Comparison of ENCODE assay signal across 1 cellular context in the genomic region with DNA sequence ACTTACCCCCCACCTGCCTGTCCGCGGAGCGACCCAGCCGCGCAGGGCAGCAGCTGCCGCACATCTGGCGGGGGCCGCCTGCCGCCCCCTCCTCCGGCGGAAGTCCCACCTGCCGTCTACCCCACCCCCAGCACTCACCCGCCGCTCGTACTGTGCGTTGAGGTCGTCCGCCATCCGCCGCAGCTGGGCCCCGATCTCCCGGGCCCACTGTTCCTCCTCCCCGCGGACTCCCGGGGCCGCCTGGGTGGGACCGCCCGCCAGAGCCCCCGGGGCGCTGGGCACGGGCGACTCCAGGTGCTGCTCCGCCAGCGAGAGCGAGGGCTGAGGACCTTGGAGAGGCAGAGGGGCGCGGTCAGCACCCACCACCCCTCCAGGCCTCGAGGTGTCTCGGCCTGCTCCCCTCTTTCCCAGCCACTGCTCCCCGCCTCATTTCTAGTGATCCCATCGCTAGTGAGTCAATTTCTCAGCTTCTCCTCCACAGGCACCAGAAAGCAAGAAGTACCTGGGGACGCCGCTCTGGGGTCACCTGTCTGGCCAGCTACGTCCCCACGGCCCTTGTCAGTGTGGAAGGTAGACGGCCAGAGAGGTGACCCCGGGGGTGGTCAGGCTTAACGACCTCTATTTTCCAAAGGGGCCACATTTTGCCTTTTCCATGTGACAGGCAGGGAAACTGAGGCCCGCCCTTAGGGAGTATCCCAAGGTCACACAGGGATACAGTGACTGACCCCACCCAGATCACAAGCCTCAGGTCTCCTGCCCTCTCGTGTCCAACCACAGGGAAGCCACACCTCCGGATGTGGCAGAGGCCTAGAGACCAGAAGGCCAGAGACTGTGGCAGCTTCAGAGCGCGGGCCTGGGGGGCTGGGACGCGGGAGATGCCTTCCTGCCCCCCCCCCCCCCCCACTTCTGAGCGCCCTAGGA.
A peak's percentile ranks its signal among the peaks of the same experiment; 100 is the strongest.
TF ChIP-seq lines count a peak whose summit lies in the region.

No MANE protein-coding gene starts in this region.

TF ChIP-seq in GM12878, 131 proteins besides CTCF, POLR2A, EP300 and RAD21 (continues in another document):
- TF ChIP-seq STAT3 (IDR thresholded peaks at IDR 0.05; ENCODE audit: low read depth, low read length) (no peak), SUPT20H (IDR thresholded peaks at IDR 0.05; ENCODE audit: borderline replicate concordance, control insufficient read depth, low read depth, low read length) (no peak), SIN3A (IDR thresholded peaks at IDR 0.05; ENCODE audit: low read depth, low read length) (no peak), CBX5 (IDR thresholded peaks at IDR 0.05; ENCODE audit: low read depth) (no peak), MTA2 (IDR thresholded peaks at IDR 0.05; ENCODE audit: low read depth) (peak; percentile 31; the same call in 1 of the 2 replicates), CBFB (IDR thresholded peaks at IDR 0.05; ENCODE audit: low read depth) (peak; percentile 79), EGR1 (IDR thresholded peaks at IDR 0.05; ENCODE audit: borderline replicate concordance in 1 of 2, low read depth in 2 of 2, low read length in 2 of 2) (no peak), JUNB (IDR thresholded peaks at IDR 0.05) (no peak), NFYA (IDR thresholded peaks at IDR 0.05; ENCODE audit: borderline replicate concordance, low read depth, low read length) (no peak), RUNX3 (IDR thresholded peaks at IDR 0.05; ENCODE audit: low read length) (peak; percentile 93), RFX5 (IDR thresholded peaks at IDR 0.05; ENCODE audit: low read depth, low read length) (no peak), MXI1 (IDR thresholded peaks at IDR 0.05; ENCODE audit: low read depth, low read length) (no peak; the same call in 1 of the 2 replicates), CEBPB (IDR thresholded peaks at IDR 0.05; ENCODE audit: borderline replicate concordance in 1 of 2, low read depth in 2 of 2, low read length in 2 of 2) (no peak), CHD1 (IDR thresholded peaks at IDR 0.05; ENCODE audit: low read depth, low read length) (peak; percentile 23; the same call in 1 of the 2 replicates), KLF5 (IDR thresholded peaks at IDR 0.05; ENCODE audit: partially characterized antibody) (no peak), YBX1 (IDR thresholded peaks at IDR 0.05) (no peak), NR2F1 (conservative IDR thresholded peaks at IDR 0.05) (peak; percentile 51; the same call in 1 of the 2 replicates), ATF7 (IDR thresholded peaks at IDR 0.05; ENCODE audit: low read depth) (0 out of 2 replicates have a peak, but pooled peaks have one; percentile 16), IKZF2 (IDR thresholded peaks at IDR 0.05) (peak; percentile 80 to 93; a peak in 3 of 4 replicates), NR2C2 (IDR thresholded peaks at IDR 0.05; ENCODE audit: borderline replicate concordance, control insufficient read depth, insufficient read length, low read depth) (no peak), MYC (IDR thresholded peaks at IDR 0.05; ENCODE audit: insufficient read depth, insufficient read length, insufficient replicate concordance, low read length, severe bottlenecking) (no peak), YY1 (IDR thresholded peaks at IDR 0.05; ENCODE audit: low read depth, low read length) (no peak), SPI1 (IDR thresholded peaks at IDR 0.05; ENCODE audit: borderline replicate concordance, insufficient read depth, low read depth, low read length) (no peak; the same call in 1 of the 2 replicates), SMARCA5 (IDR thresholded peaks at IDR 0.05) (peak; percentile 13; the same call in 1 of the 2 replicates), DPF2 (IDR thresholded peaks at IDR 0.05) (0 out of 2 replicates have a peak, but pooled peaks have one; percentile 63), ZNF217 (IDR thresholded peaks at IDR 0.05) (no peak), PAX5 (IDR thresholded peaks at IDR 0.05; ENCODE audit: borderline replicate concordance, low read depth, low read length) (peak; percentile 32; the same call in 1 of the 2 replicates), CHD2 (IDR thresholded peaks at IDR 0.05; ENCODE audit: borderline replicate concordance, low read depth, low read length) (0 out of 2 replicates have a peak, but pooled peaks have one; percentile 50), CREB1 (IDR thresholded peaks at IDR 0.05; ENCODE audit: low read depth) (no peak), JUND (IDR thresholded peaks at IDR 0.05; ENCODE audit: low read depth, low read length) (no peak), TBL1XR1 (IDR thresholded peaks at IDR 0.05; ENCODE audit: low read depth, low read length) (peak; percentile 14; the same call in 1 of the 2 replicates)
- TF ChIP-seq, protein P1, sequence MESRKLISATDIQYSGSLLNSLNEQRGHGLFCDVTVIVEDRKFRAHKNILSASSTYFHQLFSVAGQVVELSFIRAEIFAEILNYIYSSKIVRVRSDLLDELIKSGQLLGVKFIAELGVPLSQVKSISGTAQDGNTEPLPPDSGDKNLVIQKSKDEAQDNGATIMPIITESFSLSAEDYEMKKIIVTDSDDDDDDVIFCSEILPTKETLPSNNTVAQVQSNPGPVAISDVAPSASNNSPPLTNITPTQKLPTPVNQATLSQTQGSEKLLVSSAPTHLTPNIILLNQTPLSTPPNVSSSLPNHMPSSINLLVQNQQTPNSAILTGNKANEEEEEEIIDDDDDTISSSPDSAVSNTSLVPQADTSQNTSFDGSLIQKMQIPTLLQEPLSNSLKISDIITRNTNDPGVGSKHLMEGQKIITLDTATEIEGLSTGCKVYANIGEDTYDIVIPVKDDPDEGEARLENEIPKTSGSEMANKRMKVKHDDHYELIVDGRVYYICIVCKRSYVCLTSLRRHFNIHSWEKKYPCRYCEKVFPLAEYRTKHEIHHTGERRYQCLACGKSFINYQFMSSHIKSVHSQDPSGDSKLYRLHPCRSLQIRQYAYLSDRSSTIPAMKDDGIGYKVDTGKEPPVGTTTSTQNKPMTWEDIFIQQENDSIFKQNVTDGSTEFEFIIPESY (IDR thresholded peaks at IDR 0.05) = no peak
- TF ChIP-seq, protein P2, sequence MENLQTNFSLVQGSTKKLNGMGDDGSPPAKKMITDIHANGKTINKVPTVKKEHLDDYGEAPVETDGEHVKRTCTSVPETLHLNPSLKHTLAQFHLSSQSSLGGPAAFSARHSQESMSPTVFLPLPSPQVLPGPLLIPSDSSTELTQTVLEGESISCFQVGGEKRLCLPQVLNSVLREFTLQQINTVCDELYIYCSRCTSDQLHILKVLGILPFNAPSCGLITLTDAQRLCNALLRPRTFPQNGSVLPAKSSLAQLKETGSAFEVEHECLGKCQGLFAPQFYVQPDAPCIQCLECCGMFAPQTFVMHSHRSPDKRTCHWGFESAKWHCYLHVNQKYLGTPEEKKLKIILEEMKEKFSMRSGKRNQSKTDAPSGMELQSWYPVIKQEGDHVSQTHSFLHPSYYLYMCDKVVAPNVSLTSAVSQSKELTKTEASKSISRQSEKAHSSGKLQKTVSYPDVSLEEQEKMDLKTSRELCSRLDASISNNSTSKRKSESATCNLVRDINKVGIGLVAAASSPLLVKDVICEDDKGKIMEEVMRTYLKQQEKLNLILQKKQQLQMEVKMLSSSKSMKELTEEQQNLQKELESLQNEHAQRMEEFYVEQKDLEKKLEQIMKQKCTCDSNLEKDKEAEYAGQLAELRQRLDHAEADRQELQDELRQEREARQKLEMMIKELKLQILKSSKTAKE (IDR thresholded peaks at IDR 0.05; ENCODE audit: low read depth, poor library complexity, severe bottlenecking) = no peak
- TF ChIP-seq, protein P3, sequence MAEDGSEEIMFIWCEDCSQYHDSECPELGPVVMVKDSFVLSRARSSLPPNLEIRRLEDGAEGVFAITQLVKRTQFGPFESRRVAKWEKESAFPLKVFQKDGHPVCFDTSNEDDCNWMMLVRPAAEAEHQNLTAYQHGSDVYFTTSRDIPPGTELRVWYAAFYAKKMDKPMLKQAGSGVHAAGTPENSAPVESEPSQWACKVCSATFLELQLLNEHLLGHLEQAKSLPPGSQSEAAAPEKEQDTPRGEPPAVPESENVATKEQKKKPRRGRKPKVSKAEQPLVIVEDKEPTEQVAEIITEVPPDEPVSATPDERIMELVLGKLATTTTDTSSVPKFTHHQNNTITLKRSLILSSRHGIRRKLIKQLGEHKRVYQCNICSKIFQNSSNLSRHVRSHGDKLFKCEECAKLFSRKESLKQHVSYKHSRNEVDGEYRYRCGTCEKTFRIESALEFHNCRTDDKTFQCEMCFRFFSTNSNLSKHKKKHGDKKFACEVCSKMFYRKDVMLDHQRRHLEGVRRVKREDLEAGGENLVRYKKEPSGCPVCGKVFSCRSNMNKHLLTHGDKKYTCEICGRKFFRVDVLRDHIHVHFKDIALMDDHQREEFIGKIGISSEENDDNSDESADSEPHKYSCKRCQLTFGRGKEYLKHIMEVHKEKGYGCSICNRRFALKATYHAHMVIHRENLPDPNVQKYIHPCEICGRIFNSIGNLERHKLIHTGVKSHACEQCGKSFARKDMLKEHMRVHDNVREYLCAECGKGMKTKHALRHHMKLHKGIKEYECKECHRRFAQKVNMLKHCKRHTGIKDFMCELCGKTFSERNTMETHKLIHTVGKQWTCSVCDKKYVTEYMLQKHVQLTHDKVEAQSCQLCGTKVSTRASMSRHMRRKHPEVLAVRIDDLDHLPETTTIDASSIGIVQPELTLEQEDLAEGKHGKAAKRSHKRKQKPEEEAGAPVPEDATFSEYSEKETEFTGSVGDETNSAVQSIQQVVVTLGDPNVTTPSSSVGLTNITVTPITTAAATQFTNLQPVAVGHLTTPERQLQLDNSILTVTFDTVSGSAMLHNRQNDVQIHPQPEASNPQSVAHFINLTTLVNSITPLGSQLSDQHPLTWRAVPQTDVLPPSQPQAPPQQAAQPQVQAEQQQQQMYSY (CRISPR knock-in tag; IDR thresholded peaks at IDR 0.05) = 0 out of 2 replicates have a peak, but pooled peaks have one; percentile 20
- TF ChIP-seq, protein P4, sequence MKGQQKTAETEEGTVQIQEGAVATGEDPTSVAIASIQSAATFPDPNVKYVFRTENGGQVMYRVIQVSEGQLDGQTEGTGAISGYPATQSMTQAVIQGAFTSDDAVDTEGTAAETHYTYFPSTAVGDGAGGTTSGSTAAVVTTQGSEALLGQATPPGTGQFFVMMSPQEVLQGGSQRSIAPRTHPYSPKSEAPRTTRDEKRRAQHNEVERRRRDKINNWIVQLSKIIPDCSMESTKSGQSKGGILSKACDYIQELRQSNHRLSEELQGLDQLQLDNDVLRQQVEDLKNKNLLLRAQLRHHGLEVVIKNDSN (IDR thresholded peaks at IDR 0.05; ENCODE audit: borderline replicate concordance, extremely low read length, insufficient read depth, low read depth, low read length) = peak; percentile 34
- TF ChIP-seq, protein P5, sequence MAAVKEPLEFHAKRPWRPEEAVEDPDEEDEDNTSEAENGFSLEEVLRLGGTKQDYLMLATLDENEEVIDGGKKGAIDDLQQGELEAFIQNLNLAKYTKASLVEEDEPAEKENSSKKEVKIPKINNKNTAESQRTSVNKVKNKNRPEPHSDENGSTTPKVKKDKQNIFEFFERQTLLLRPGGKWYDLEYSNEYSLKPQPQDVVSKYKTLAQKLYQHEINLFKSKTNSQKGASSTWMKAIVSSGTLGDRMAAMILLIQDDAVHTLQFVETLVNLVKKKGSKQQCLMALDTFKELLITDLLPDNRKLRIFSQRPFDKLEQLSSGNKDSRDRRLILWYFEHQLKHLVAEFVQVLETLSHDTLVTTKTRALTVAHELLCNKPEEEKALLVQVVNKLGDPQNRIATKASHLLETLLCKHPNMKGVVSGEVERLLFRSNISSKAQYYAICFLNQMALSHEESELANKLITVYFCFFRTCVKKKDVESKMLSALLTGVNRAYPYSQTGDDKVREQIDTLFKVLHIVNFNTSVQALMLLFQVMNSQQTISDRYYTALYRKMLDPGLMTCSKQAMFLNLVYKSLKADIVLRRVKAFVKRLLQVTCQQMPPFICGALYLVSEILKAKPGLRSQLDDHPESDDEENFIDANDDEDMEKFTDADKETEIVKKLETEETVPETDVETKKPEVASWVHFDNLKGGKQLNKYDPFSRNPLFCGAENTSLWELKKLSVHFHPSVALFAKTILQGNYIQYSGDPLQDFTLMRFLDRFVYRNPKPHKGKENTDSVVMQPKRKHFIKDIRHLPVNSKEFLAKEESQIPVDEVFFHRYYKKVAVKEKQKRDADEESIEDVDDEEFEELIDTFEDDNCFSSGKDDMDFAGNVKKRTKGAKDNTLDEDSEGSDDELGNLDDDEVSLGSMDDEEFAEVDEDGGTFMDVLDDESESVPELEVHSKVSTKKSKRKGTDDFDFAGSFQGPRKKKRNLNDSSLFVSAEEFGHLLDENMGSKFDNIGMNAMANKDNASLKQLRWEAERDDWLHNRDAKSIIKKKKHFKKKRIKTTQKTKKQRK (IDR thresholded peaks at IDR 0.05; ENCODE audit: low read depth, low read length) = no peak
- TF ChIP-seq, protein P6, sequence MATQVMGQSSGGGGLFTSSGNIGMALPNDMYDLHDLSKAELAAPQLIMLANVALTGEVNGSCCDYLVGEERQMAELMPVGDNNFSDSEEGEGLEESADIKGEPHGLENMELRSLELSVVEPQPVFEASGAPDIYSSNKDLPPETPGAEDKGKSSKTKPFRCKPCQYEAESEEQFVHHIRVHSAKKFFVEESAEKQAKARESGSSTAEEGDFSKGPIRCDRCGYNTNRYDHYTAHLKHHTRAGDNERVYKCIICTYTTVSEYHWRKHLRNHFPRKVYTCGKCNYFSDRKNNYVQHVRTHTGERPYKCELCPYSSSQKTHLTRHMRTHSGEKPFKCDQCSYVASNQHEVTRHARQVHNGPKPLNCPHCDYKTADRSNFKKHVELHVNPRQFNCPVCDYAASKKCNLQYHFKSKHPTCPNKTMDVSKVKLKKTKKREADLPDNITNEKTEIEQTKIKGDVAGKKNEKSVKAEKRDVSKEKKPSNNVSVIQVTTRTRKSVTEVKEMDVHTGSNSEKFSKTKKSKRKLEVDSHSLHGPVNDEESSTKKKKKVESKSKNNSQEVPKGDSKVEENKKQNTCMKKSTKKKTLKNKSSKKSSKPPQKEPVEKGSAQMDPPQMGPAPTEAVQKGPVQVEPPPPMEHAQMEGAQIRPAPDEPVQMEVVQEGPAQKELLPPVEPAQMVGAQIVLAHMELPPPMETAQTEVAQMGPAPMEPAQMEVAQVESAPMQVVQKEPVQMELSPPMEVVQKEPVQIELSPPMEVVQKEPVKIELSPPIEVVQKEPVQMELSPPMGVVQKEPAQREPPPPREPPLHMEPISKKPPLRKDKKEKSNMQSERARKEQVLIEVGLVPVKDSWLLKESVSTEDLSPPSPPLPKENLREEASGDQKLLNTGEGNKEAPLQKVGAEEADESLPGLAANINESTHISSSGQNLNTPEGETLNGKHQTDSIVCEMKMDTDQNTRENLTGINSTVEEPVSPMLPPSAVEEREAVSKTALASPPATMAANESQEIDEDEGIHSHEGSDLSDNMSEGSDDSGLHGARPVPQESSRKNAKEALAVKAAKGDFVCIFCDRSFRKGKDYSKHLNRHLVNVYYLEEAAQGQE (IDR thresholded peaks at IDR 0.05; ENCODE audit: low read depth, low read length) = no peak
- TF ChIP-seq, protein P7, sequence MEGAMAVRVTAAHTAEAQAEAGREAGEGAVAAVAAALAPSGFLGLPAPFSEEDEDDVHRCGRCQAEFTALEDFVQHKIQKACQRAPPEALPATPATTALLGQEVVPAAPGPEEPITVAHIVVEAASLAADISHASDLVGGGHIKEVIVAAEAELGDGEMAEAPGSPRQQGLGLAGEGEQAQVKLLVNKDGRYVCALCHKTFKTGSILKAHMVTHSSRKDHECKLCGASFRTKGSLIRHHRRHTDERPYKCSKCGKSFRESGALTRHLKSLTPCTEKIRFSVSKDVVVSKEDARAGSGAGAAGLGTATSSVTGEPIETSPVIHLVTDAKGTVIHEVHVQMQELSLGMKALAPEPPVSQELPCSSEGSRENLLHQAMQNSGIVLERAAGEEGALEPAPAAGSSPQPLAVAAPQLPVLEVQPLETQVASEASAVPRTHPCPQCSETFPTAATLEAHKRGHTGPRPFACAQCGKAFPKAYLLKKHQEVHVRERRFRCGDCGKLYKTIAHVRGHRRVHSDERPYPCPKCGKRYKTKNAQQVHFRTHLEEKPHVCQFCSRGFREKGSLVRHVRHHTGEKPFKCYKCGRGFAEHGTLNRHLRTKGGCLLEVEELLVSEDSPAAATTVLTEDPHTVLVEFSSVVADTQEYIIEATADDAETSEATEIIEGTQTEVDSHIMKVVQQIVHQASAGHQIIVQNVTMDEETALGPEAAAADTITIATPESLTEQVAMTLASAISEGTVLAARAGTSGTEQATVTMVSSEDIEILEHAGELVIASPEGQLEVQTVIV (IDR thresholded peaks at IDR 0.05; ENCODE audit: borderline replicate concordance, partially characterized antibody) = no peak
